28 cellular contexts compared by ENCODE assay signal in genomic region chr14:87067597-87067996, GRCh38.
"Had no signal": no experiment of that assay in that cellular context is flagged by ENCODE, and none has a peak within 500 bp of the region (broad histone marks: within the 10 kb centered on the region; RNA-seq: fewer than 3 reads in every experiment).

No MANE protein-coding gene starts in this region.

- H3K4me2 ChIP-seq: smooth muscle cell had no signal

- H3K27me3 Mint-ChIP-seq: activated CD4-positive, alpha-beta T cell treated with anti-CD3 and anti-CD28 coated beads, Interleukin-2, amount 10 ng/mL, durations not matched to agents 7 days and 5 days; activated naive CD8-positive, alpha-beta T cell; activated T-cell treated with anti-CD3 and anti-CD28 coated beads, Interleukin-2, amount 50 U/mL, for 24 hours; activated T-helper 17 cell treated with anti-CD3 and anti-CD28 coated beads, Interleukin-2, amount 50 U/mL, for 72 hours; naive B cell; type B pancreatic cell had no signal

- H3K36me3 ChIP-seq: adrenal gland, sigmoid colon, thoracic aorta, vagina had no signal

- H3K4me3 ChIP-seq: adrenal gland, lung, sigmoid colon, smooth muscle cell, thoracic aorta, vagina had no signal

- H3K36me3 Mint-ChIP-seq: activated naive CD8-positive, alpha-beta T cell; naive B cell; type B pancreatic cell had no signal

- H3K9me3 ChIP-seq: adrenal gland, thoracic aorta, vagina had no signal

- H3K27me3 ChIP-seq: adrenal gland, sigmoid colon, vagina had no signal

- H3K27ac Mint-ChIP-seq: activated CD4-positive, alpha-beta T cell treated with anti-CD3 and anti-CD28 coated beads, Interleukin-2, amount 10 ng/mL, durations not matched to agents 7 days and 5 days; activated naive CD8-positive, alpha-beta T cell; activated T-cell treated with anti-CD3 and anti-CD28 coated beads, Interleukin-2, amount 50 U/mL, for 24 hours; activated T-helper 17 cell treated with anti-CD3 and anti-CD28 coated beads, Interleukin-2, amount 50 U/mL, for 72 hours; naive B cell; type B pancreatic cell had no signal

- ATAC-seq: activated CD4-positive, CD25-positive, alpha-beta regulatory T cell treated with anti-CD3 and anti-CD28 coated beads, Interleukin-2, amount 50 U/mL, for 24 hours; activated T-helper 17 cell treated with anti-CD3 and anti-CD28 coated beads, Interleukin-2, amount 50 U/mL, for 72 hours; left colon had no signal

- H3K9me3 Mint-ChIP-seq: activated CD4-positive, alpha-beta T cell treated with anti-CD3 and anti-CD28 coated beads, Interleukin-2, amount 10 ng/mL, durations not matched to agents 7 days and 5 days; neural crest cell; type B pancreatic cell had no signal

- H3K27ac ChIP-seq: adrenal gland, sigmoid colon, thoracic aorta, vagina had no signal

- DNase-seq: activated CD4-positive, alpha-beta T cell treated with anti-CD3 and anti-CD28 coated beads, Interleukin-2, amount 10 ng/mL, durations not matched to agents 7 days and 5 days; activated CD8-positive, alpha-beta memory T cell treated with anti-CD3 and anti-CD28 coated beads for 24 hours; activated CD8-positive, alpha-beta memory T cell treated with anti-CD3 and anti-CD28 coated beads, Interleukin-2, amount 50 U/mL, for 4 hours; activated T-cell treated with anti-CD3 and anti-CD28 coated beads, Interleukin-2, amount 50 U/mL, for 24 hours; adrenal gland; central memory CD4-positive, alpha-beta T cell; dermis blood vessel endothelial cell; effector CD8-positive, alpha-beta T cell; erythroblast; foreskin melanocyte; hippocampal formation; left colon; naive B cell; occipital lobe; sigmoid colon; stimulated activated CD4-positive, alpha-beta T cell treated with anti-CD3 and anti-CD28 coated beads, Interleukin-15, amount 100 ng/mL, for 24 hours; stimulated activated CD4-positive, alpha-beta T cell treated with anti-CD3 and anti-CD28 coated beads, Interleukin-2, amount 100 ng/mL, for 48 hours; stimulated activated naive CD4-positive, alpha-beta T cell treated with Interleukin-2 at 50 U/mL for 16 hours; T-helper 2 cell had no signal

- H3K4me1 Mint-ChIP-seq: activated CD4-positive, alpha-beta T cell treated with anti-CD3 and anti-CD28 coated beads, Interleukin-2, amount 10 ng/mL, durations not matched to agents 7 days and 5 days; activated T-helper 17 cell treated with anti-CD3 and anti-CD28 coated beads, Interleukin-2, amount 50 U/mL, for 72 hours; naive B cell; neural crest cell had no signal

- H3K4me1 ChIP-seq: adrenal gland, sigmoid colon, vagina had no signal

- H3K4me3 Mint-ChIP-seq: activated CD4-positive, alpha-beta T cell treated with anti-CD3 and anti-CD28 coated beads, Interleukin-2, amount 10 ng/mL, durations not matched to agents 7 days and 5 days; activated naive CD8-positive, alpha-beta T cell; activated T-cell treated with anti-CD3 and anti-CD28 coated beads, Interleukin-2, amount 50 U/mL, for 24 hours; activated T-helper 17 cell treated with anti-CD3 and anti-CD28 coated beads, Interleukin-2, amount 50 U/mL, for 72 hours; naive B cell; neural crest cell; type B pancreatic cell had no signal
